8 cellular contexts compared by ENCODE assay signal in genomic region chr9:96317335-96317980, GRCh38. TPM values are rescaled to one million over a fixed set of nuclear protein-coding genes. Genes with fewer than 3 reads are reported as not detected.
DNase-seq lines count a peak whose midpoint lies in the region; ATAC-seq and TF ChIP-seq lines count a peak whose summit lies in the region.

No MANE protein-coding gene starts in this region.

- no peak overlapping the region for H3K4me3 Mint-ChIP-seq in nephron progenitor cell

- no peaks in the 10 kb centered on the region for H3K27me3 Mint-ChIP-seq in nephron progenitor cell (ENCODE audit: low read depth, poor library complexity)

- no peak for ATAC-seq in thoracic aorta (ENCODE audit: insufficient number of reproducible peaks, low FRiP score, low read depth)
- ATAC-seq in HG03442 (IDR thresholded peaks at IDR 0.05; ENCODE audit: unreplicated experiment), result no peak

- no peak overlapping the region for H3K27ac ChIP-seq in thoracic aorta

- H3K4me1 Mint-ChIP-seq in nephron progenitor cell, result peaks cover 13% of the 10 kb centered on the region

- no peaks in the 10 kb centered on the region for H3K27me3 ChIP-seq in thoracic aorta (replicated peaks; ENCODE audit: insufficient read depth)

- peaks cover 22% of the 10 kb centered on the region for H3K9me3 Mint-ChIP-seq in nephron progenitor cell

- TF ChIP-seq CTCF in GM12865 (IDR thresholded peaks at IDR 0.05; ENCODE audit: insufficient read depth, low read depth, low read length, missing control alignments), result peak; percentile 78
- peak; percentile 89 for TF ChIP-seq CTCF in nephron progenitor cell (IDR thresholded peaks at IDR 0.05)
- TF ChIP-seq CTCF in thoracic aorta (IDR thresholded peaks at IDR 0.05), result peak; percentile 74

- peaks cover 8% of the 10 kb centered on the region for H3K36me3 ChIP-seq in thoracic aorta

- no peaks in the 10 kb centered on the region for H3K9me3 ChIP-seq in thoracic aorta

- H3K27ac Mint-ChIP-seq in nephron progenitor cell, result no peak overlapping the region

- no peaks in the 10 kb centered on the region for H3K4me1 ChIP-seq in thoracic aorta (ENCODE audit: control insufficient read depth in 1 of 2, low read depth in 2 of 2)

- H3K4me3 ChIP-seq in GM12865 (ENCODE audit: low read depth, low read length), result no peak overlapping the region
- H3K4me3 ChIP-seq in thoracic aorta, result no peak overlapping the region

- H3K36me3 Mint-ChIP-seq in nephron progenitor cell (ENCODE audit: low read depth), result peaks cover 22% of the 10 kb centered on the region

- in situ Hi-C loops in ACHN (cut with HindIII; ENCODE audit: low pct_ligation_motif_present, low pct_unique_long_range_greater_than_20kb, low sequenced_read_pairs), result no loop called here

- DNase-seq in ACHN (peak; percentile 40), GM12865 (ENCODE audit: low read depth) (peak; percentile 73), NCI-H748 (lab: John Stamatoyannopoulos, UW; ENCODE audit: unreplicated experiment) (peak; percentile 54), activated T-cell treated with anti-CD3 and anti-CD28 coated beads for 1 hour (ENCODE audit: low read depth) (peak; percentile 40), fibroblast of gingiva (ENCODE audit: low read depth) (peak; percentile 63), nephron progenitor cell (peak; percentile 69), thoracic aorta (ENCODE audit: low spot score) (no peak)

RNA-seq across cellular contexts. Expression of gene HSD17B3, which starts 15.5 kb away (rescaled TPM):
- total RNA-seq in thoracic aorta, result 1 to 10 TPM; 1.4 to 4.9 TPM
